In the genomic region with DNA sequence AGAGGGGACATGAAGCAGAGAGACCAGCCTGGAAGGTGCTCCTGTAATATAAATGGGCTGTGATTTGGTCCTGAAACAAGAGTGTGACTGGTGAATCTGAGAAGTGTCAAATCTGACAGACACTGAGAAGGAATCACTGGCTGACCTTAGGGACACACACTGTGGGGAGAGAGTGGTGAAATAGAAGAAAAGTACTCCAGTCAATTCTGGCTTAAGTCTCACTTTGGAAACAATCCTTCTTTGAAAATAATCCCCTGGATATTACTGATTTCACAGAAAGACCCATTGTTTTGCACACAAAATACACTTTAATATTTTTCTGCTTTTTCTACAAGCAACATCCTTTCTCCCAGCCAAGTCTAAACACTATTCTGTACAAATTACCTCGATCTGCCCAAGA, we compare ENCODE assay signal across 22 cellular contexts.
A peak's percentile ranks its signal among the peaks of the same experiment; 100 is the strongest.
DNase-seq lines count a peak whose midpoint lies in the region; ATAC-seq, FAIRE-seq and TF ChIP-seq lines count a peak whose summit lies in the region.
"Had no signal": no experiment of that assay in that cellular context is flagged by ENCODE, and none has a peak within 500 bp of the region (broad histone marks: within the 10 kb centered on the region; RNA-seq: fewer than 3 reads in every experiment).

No MANE protein-coding gene starts in this region.

- H3K9me3 ChIP-seq in T-helper 17 cell (ENCODE audit: control insufficient read depth, low read length, poor library complexity, severe bottlenecking) (no peaks in the 10 kb centered on the region), endodermal cell (ENCODE audit: control insufficient read depth, low read length) (no peaks in the 10 kb centered on the region)
- H3K9me3 ChIP-seq: Peyer's patch had no signal

- FAIRE-seq in GM18507 (lab: Jason Lieb, UNC) = peak; percentile 78
- FAIRE-seq: D721Med, HTR-8/SVneo had no signal

- H3K4me1 ChIP-seq in endodermal cell (ENCODE audit: control insufficient read depth, insufficient read depth, low read length) = peaks cover 8% of the 10 kb centered on the region

- no peak for ATAC-seq in T-helper 17 cell
- ATAC-seq in sciatic nerve = peak; percentile 87

- no peaks in the 10 kb centered on the region for H3K27me3 ChIP-seq in endodermal cell (ENCODE audit: control insufficient read depth, insufficient read depth, low read length, poor library complexity, severe bottlenecking)
- H3K27me3 ChIP-seq: Peyer's patch had no signal

- intact Hi-C loops in sciatic nerve (cut with DNase I) = no loop called here

- no peaks in the 10 kb centered on the region for H3K9me3 Mint-ChIP-seq in endodermal cell
- H3K9me3 Mint-ChIP-seq: HFFc6, IgD-negative memory B cell had no signal

- DNase-seq in GM18507 (ENCODE audit: extremely low spot score, insufficient read length, low read depth) (no peak), T-helper 17 cell (no peak), endodermal cell (no peak), sciatic nerve (ENCODE audit: low spot score) (no peak), NCI-H1048 (lab: John Stamatoyannopoulos, UW) (no peak), NCI-H82 (lab: John Stamatoyannopoulos, UW) (no peak), medulla oblongata (ENCODE audit: extremely low spot score) (no peak)
- DNase-seq: H7, HFFc6, Karpas-422, NCI-H1092, NCI-H146, NCI-H2029 treated with DMSO at 0.1 percent for 48 hours, NCI-H2171, NCI-H446, NCI-H526 treated with DMSO at 0.1 percent for 48 hours, Peyer's patch had no signal

- H3K27me3 Mint-ChIP-seq in T-helper 17 cell = no peaks in the 10 kb centered on the region
- no peaks in the 10 kb centered on the region for H3K27me3 Mint-ChIP-seq in endodermal cell (ENCODE audit: insufficient read depth)
- H3K27me3 Mint-ChIP-seq: IgD-negative memory B cell had no signal

- H3K4me3 ChIP-seq in endodermal cell (ENCODE audit: low read length) = no peak overlapping the region
- H3K4me3 ChIP-seq: Peyer's patch, SK-N-MC had no signal

- no peak overlapping the region for H3K9ac ChIP-seq in endodermal cell (ENCODE audit: extremely low read depth, low read length, poor library complexity, severe bottlenecking)

- no peaks in the 10 kb centered on the region for H3K36me3 ChIP-seq in endodermal cell (ENCODE audit: control insufficient read depth, insufficient read depth, low read length)
- H3K36me3 ChIP-seq: Peyer's patch had no signal

- H3K27ac Mint-ChIP-seq in T-helper 17 cell = peak overlapping the region; percentile 6
- H3K27ac Mint-ChIP-seq in endodermal cell = peak overlapping the region; percentile 59
- H3K27ac Mint-ChIP-seq: HFFc6 had no signal

- H3K4me1 Mint-ChIP-seq in T-helper 17 cell (peaks cover 36% of the 10 kb centered on the region), endodermal cell (peaks cover 19% of the 10 kb centered on the region)

- WGBS in endodermal cell (ENCODE audit: insufficient coverage in 1 of 2, insufficient read length in 1 of 2), 2 experiments = 86 to 88% methylated on average over 1 of the region's 1 CpG

- no peak for TF ChIP-seq CTCF in endodermal cell (conservative IDR thresholded peaks at IDR 0.05)

- H3K4me3 Mint-ChIP-seq in T-helper 17 cell (no peak overlapping the region), endodermal cell (no peak overlapping the region)
- H3K4me3 Mint-ChIP-seq: HFFc6 had no signal

- H3K36me3 Mint-ChIP-seq in T-helper 17 cell (ENCODE audit: low read depth) (peaks cover 3% of the 10 kb centered on the region), endodermal cell (ENCODE audit: low read depth) (peaks cover 7% of the 10 kb centered on the region)

- H3K27ac ChIP-seq in endodermal cell (ENCODE audit: low read depth, low read length) = no peak overlapping the region
- H3K27ac ChIP-seq: C4-2B, Peyer's patch, SK-N-MC had no signal
